In the genomic region with DNA sequence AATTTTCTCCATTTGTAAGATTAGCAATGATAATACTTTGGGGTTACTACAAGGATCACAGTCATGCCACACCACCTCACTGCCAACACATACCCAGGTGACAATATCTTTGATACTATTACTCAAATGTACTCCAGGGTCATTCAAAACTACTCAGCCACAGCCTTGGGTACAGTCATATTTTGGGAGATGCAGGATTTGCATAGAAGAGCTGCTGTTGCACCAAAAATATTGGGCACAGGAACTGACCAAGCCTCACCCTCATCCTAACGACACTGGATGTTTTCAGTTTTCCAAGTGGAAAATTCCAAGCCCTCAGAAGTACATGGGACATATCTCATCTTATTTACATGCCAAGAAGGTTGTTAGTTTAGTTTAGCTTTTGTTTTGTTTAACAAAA, we compare ENCODE assay signal across 20 cellular contexts.
DNase-seq lines count a peak whose midpoint lies in the region; ATAC-seq, FAIRE-seq and TF ChIP-seq lines count a peak whose summit lies in the region.
"Had no signal": no experiment of that assay in that cellular context is flagged by ENCODE, and none has a peak within 500 bp of the region (broad histone marks: within the 10 kb centered on the region; RNA-seq: fewer than 3 reads in every experiment).

No MANE protein-coding gene starts in this region.

- no peak overlapping the region for H3K23ac ChIP-seq in neuronal stem cell (ENCODE audit: low read depth, low read length, poor library complexity)

- H2AFZ ChIP-seq in neuronal stem cell (ENCODE audit: low read length) = peak overlapping the region; percentile 67

- no peak overlapping the region for H3K4ac ChIP-seq in neuronal stem cell (ENCODE audit: low read length)

- H3K14ac ChIP-seq in neuronal stem cell (ENCODE audit: low read length) = no peak overlapping the region

- intact Hi-C loops in Right ventricle myocardium superior (cut with DNase I) = no loop called here

- H4K91ac ChIP-seq in neuronal stem cell (ENCODE audit: low read depth, low read length, poor library complexity) = no peak overlapping the region

- no peak overlapping the region for H2BK12ac ChIP-seq in neuronal stem cell (ENCODE audit: low read length)

- H3K4me3 ChIP-seq in neuronal stem cell (ENCODE audit: low read length in 2 of 2) (no peak overlapping the region), H7 (ENCODE audit: insufficient read depth, low read depth, low read length) (no peak overlapping the region)
- H3K4me3 ChIP-seq: lung, SJSA1 had no signal

- H3K27ac ChIP-seq in neuronal stem cell (replicated peaks; ENCODE audit: low read length) = no peak overlapping the region
- H3K27ac ChIP-seq: SJSA1 had no signal

- no peak overlapping the region for H2AK5ac ChIP-seq in neuronal stem cell (ENCODE audit: low read depth, low read length)

- DNase-seq in HTR-8/SVneo (ENCODE audit: insufficient read length, low spot score) (no peak), Right ventricle myocardium superior (no peak), neuronal stem cell (ENCODE audit: low spot score) (no peak), superior temporal gyrus (ENCODE audit: extremely low spot score) (no peak), H7 (no peak), NCI-H69 (lab: John Stamatoyannopoulos, UW) (no peak)
- DNase-seq: ACHN; activated gamma-delta T cell treated with Interleukin-2 at 50 U/mL for 16 hours; effector memory CD8-positive, alpha-beta T cell; glutamatergic neuron; Kasumi-1; naive thymus-derived CD4-positive, alpha-beta T cell; PC-3 had no signal

- no peak overlapping the region for H2BK5ac ChIP-seq in neuronal stem cell (ENCODE audit: low read length)

- H2BK120ac ChIP-seq in neuronal stem cell (ENCODE audit: low read depth, low read length) = no peak overlapping the region

- H4K8ac ChIP-seq in neuronal stem cell (ENCODE audit: low read depth, low read length) = no peak overlapping the region

- WGBS in neuronal stem cell (ENCODE audit: extremely low coverage in 2 of 2, insufficient read length in 2 of 2, insufficient replicate concordance in 1 of 2), 2 donors = no CpG with 5 or more reads among the region's 1 CpG

- H3K4me1 ChIP-seq in neuronal stem cell (ENCODE audit: control insufficient read depth in 2 of 2, insufficient read depth in 1 of 2, low read depth in 1 of 2, low read length in 2 of 2) = peaks cover 1 to 15% of the 10 kb centered on the region in 2 donors
- H3K4me1 ChIP-seq: SJSA1 had no signal

- FAIRE-seq in HTR-8/SVneo (lab: Jason Lieb, UNC) = peak; percentile 23
- FAIRE-seq: GM12891, H1 had no signal

- H3K9me3 ChIP-seq in neuronal stem cell (replicated peaks in 1 of 2; ENCODE audit: control insufficient read depth in 2 of 2, insufficient read depth in 1 of 2, low read depth in 1 of 2, low read length in 2 of 2) = no peaks in the 10 kb centered on the region
- H3K9me3 ChIP-seq: SJSA1 had no signal

- no peak overlapping the region for H2BK15ac ChIP-seq in neuronal stem cell (ENCODE audit: low read length)

- H3K27me3 ChIP-seq in neuronal stem cell (ENCODE audit: control insufficient read depth in 3 of 3, insufficient read depth in 3 of 3, low read depth in 1 of 3, low read length in 3 of 3) (no peaks in the 10 kb centered on the region), H7 (ENCODE audit: control insufficient read depth, insufficient read depth, low read length) (no peaks in the 10 kb centered on the region)
- H3K27me3 ChIP-seq: SJSA1 had no signal

- ATAC-seq in GM18502 (IDR thresholded peaks at IDR 0.05; ENCODE audit: poor library complexity, unreplicated experiment) (peak; percentile 52), Right ventricle myocardium superior (ENCODE audit: poor library complexity) (peak; percentile 47), SK-N-SH treated with all-trans-retinoic acid at 6 μM for 48 hours (no peak)
- ATAC-seq: activated CD4-positive, CD25-positive, alpha-beta regulatory T cell treated with anti-CD3 and anti-CD28 coated beads, Interleukin-2, amount 50 U/mL, for 24 hours; effector memory CD8-positive, alpha-beta T cell; naive thymus-derived CD4-positive, alpha-beta T cell; PC-3 had no signal

- no peaks in the 10 kb centered on the region for H3K79me1 ChIP-seq in neuronal stem cell (ENCODE audit: low read depth, low read length)

- H3K4me2 ChIP-seq in neuronal stem cell (ENCODE audit: insufficient read depth, low read length, poor library complexity, severe bottlenecking) = no peak overlapping the region

- H3K9ac ChIP-seq in neuronal stem cell (ENCODE audit: low read depth, low read length, poor library complexity) = no peak overlapping the region

- H3K36me3 ChIP-seq in neuronal stem cell (replicated peaks in 1 of 2; ENCODE audit: control insufficient read depth in 2 of 2, insufficient read depth in 2 of 2, low read length in 2 of 2) (no peaks in the 10 kb centered on the region), H7 (replicated peaks; ENCODE audit: control insufficient read depth, insufficient read depth, low read length) (no peaks in the 10 kb centered on the region)
- H3K36me3 ChIP-seq: SJSA1 had no signal

- no peak overlapping the region for H3K18ac ChIP-seq in neuronal stem cell (ENCODE audit: low read length)

TF ChIP-seq in SK-N-SH treated with all-trans-retinoic acid at 6 μM for 48 hours, 23 proteins besides CTCF, POLR2A, EP300 and RAD21:
- no peak for TF ChIP-seq ZC3H10 (CRISPR knock-in tag; IDR thresholded peaks at IDR 0.05)
- TF ChIP-seq SNAI2 (CRISPR knock-in tag; IDR thresholded peaks at IDR 0.05) = no peak
- TF ChIP-seq GLIS3 (CRISPR knock-in tag; IDR thresholded peaks at IDR 0.05) = no peak
- TF ChIP-seq ISL1 (CRISPR knock-in tag; IDR thresholded peaks at IDR 0.05) = no peak
- TF ChIP-seq, protein P1, sequence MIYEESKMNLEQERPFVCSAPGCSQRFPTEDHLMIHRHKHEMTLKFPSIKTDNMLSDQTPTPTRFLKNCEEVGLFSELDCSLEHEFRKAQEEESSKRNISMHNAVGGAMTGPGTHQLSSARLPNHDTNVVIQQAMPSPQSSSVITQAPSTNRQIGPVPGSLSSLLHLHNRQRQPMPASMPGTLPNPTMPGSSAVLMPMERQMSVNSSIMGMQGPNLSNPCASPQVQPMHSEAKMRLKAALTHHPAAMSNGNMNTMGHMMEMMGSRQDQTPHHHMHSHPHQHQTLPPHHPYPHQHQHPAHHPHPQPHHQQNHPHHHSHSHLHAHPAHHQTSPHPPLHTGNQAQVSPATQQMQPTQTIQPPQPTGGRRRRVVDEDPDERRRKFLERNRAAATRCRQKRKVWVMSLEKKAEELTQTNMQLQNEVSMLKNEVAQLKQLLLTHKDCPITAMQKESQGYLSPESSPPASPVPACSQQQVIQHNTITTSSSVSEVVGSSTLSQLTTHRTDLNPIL (CRISPR knock-in tag; IDR thresholded peaks at IDR 0.05; ENCODE audit: low read depth) = no peak
- TF ChIP-seq ZNF8 (CRISPR knock-in tag; IDR thresholded peaks at IDR 0.05) = no peak
- TF ChIP-seq ZFP3 (CRISPR knock-in tag; IDR thresholded peaks at IDR 0.05) = no peak
- TF ChIP-seq TCF4 (CRISPR knock-in tag; IDR thresholded peaks at IDR 0.05; ENCODE audit: borderline replicate concordance) = no peak
